ENCODE assay signal across 10 cellular contexts in the genomic region with DNA sequence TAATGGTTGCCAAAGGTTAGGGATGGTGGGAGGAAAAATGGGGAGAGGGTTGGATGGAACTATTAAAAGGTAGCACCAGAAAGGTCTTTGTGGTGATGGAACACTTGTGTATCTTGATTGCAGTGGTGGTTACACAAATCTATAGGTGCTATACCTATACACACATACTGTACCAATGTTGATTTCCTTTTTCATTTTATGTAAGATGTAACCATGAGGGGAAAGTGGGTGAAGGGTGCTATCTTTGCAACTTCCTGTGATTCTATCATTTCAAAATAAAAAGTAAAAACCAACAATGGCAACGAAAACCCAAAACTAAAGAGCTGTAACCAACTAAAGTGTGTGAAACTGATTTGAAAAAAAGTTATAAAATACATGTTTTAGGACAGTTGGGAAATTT. TPM values are rescaled to one million over a fixed set of nuclear protein-coding genes. Genes with fewer than 3 reads are reported as not detected.
DNase-seq lines count a peak whose midpoint lies in the region; ATAC-seq lines count a peak whose summit lies in the region.
"Had no signal": no experiment of that assay in that cellular context is flagged by ENCODE, and none has a peak within 500 bp of the region (broad histone marks: within the 10 kb centered on the region; RNA-seq: fewer than 3 reads in every experiment).

No MANE protein-coding gene starts in this region.

- peaks cover 27 to 56% (median 37%) of the 10 kb centered on the region in 5 donors for H3K9me3 Mint-ChIP-seq in CD8-positive, alpha-beta memory T cell
- peaks cover 5 to 24% (median 5%) of the 10 kb centered on the region in 3 donors for H3K9me3 Mint-ChIP-seq in IgD-negative memory B cell
- H3K9me3 Mint-ChIP-seq in activated naive CD8-positive, alpha-beta T cell treated with anti-CD3 and anti-CD28 coated beads for 36 hours = peaks cover 44% of the 10 kb centered on the region
- H3K9me3 Mint-ChIP-seq in naive thymus-derived CD4-positive, alpha-beta T cell = peaks cover 5 to 86% (median 49%) of the 10 kb centered on the region in 11 donors

- peaks cover 8 to 48% (median 36%) of the 10 kb centered on the region in 3 donors for H3K36me3 Mint-ChIP-seq in CD8-positive, alpha-beta memory T cell
- H3K36me3 Mint-ChIP-seq in IgD-negative memory B cell = peaks cover 15% of the 10 kb centered on the region
- peaks cover 70% of the 10 kb centered on the region for H3K36me3 Mint-ChIP-seq in activated naive CD8-positive, alpha-beta T cell treated with anti-CD3 and anti-CD28 coated beads for 36 hours
- peaks cover 22 to 61% (median 41%) of the 10 kb centered on the region in 5 donors for H3K36me3 Mint-ChIP-seq in naive thymus-derived CD4-positive, alpha-beta T cell

- H3K9me3 ChIP-seq in CD8-positive, alpha-beta memory T cell (ENCODE audit: low read length) = peaks cover 23% of the 10 kb centered on the region
- H3K9me3 ChIP-seq in naive thymus-derived CD4-positive, alpha-beta T cell (ENCODE audit: control insufficient read depth in 2 of 3, low read length in 3 of 3) = peaks cover 8 to 31% (median 10%) of the 10 kb centered on the region in 3 experiments

- CTCF ChIA-PET in CD8-positive, alpha-beta memory T cell (lab: Charles Lee) = no interaction called here
- CTCF ChIA-PET in naive thymus-derived CD4-positive, alpha-beta T cell (lab: Charles Lee) = no interaction called here

- no peaks in the 10 kb centered on the region for H3K27me3 Mint-ChIP-seq in CD8-positive, alpha-beta memory T cell
- no peaks in the 10 kb centered on the region for H3K27me3 Mint-ChIP-seq in IgD-negative memory B cell
- H3K27me3 Mint-ChIP-seq in activated naive CD8-positive, alpha-beta T cell treated with anti-CD3 and anti-CD28 coated beads for 36 hours = no peaks in the 10 kb centered on the region
- peaks cover 0 to 19% (median 0%) of the 10 kb centered on the region in 5 donors for H3K27me3 Mint-ChIP-seq in naive thymus-derived CD4-positive, alpha-beta T cell

- H3K4me1 Mint-ChIP-seq in CD8-positive, alpha-beta memory T cell = peaks cover 22 to 30% (median 27%) of the 10 kb centered on the region in 3 donors
- peaks cover 16% of the 10 kb centered on the region in 3 donors for H3K4me1 Mint-ChIP-seq in IgD-negative memory B cell
- H3K4me1 Mint-ChIP-seq in activated naive CD8-positive, alpha-beta T cell treated with anti-CD3 and anti-CD28 coated beads for 36 hours = peaks cover 8% of the 10 kb centered on the region
- peaks cover 9 to 27% (median 19%) of the 10 kb centered on the region in 7 donors for H3K4me1 Mint-ChIP-seq in naive thymus-derived CD4-positive, alpha-beta T cell

- POLR2A ChIA-PET in CD8-positive, alpha-beta memory T cell (lab: Charles Lee) = interaction anchor here (0.5 kb wide), 1 partner anchor 294 kb away, joined by 5 read pairs; no protein-coding TSS in a partner anchor
- POLR2A ChIA-PET in naive thymus-derived CD4-positive, alpha-beta T cell (lab: Charles Lee) = interaction anchor here (0.8 kb wide), 1 partner anchor 226 kb away, joined by 4 read pairs; no protein-coding TSS in a partner anchor

- ATAC-seq in naive thymus-derived CD4-positive, alpha-beta T cell = no peak
- ATAC-seq in GM21737 (IDR thresholded peaks at IDR 0.05; ENCODE audit: unreplicated experiment) = no peak

- DNase-seq in CD8-positive, alpha-beta memory T cell = no peak
- DNase-seq in activated naive CD8-positive, alpha-beta T cell treated with anti-CD3 and anti-CD28 coated beads for 36 hours = no peak
- no peak for DNase-seq in naive thymus-derived CD4-positive, alpha-beta T cell
- no peak for DNase-seq in germinal center (ENCODE audit: low spot score)
- DNase-seq in NCI-H748 treated with DMSO at 0.1 percent for 48 hours (lab: John Stamatoyannopoulos, UW) = no peak
- DNase-seq in epidermal melanocyte (ENCODE audit: insufficient read length, low spot score) = no peak
- DNase-seq: effector CD4-positive, alpha-beta T cell had no signal

- intact Hi-C loops in naive thymus-derived CD4-positive, alpha-beta T cell (cut with micrococcal nuclease) = no loop called here

- no peak overlapping the region for H3K4me3 ChIP-seq in CD8-positive, alpha-beta memory T cell (ENCODE audit: low read length)
- H3K4me3 ChIP-seq in naive thymus-derived CD4-positive, alpha-beta T cell (ENCODE audit: low read length) = no peak overlapping the region

- H3K27ac Mint-ChIP-seq in CD8-positive, alpha-beta memory T cell = peak overlapping the region in 5 of 8 donors; percentile 2 to 85 (median 82)
- peak overlapping the region in 2 of 3 donors; percentile 83 to 90 for H3K27ac Mint-ChIP-seq in IgD-negative memory B cell
- no peak overlapping the region for H3K27ac Mint-ChIP-seq in activated naive CD8-positive, alpha-beta T cell treated with anti-CD3 and anti-CD28 coated beads for 36 hours
- peak overlapping the region in 3 of 9 donors; percentile 28 to 49 (median 45) for H3K27ac Mint-ChIP-seq in naive thymus-derived CD4-positive, alpha-beta T cell

- H3K27me3 ChIP-seq in CD8-positive, alpha-beta memory T cell (ENCODE audit: insufficient read depth, low read length, poor library complexity, severe bottlenecking) = no peaks in the 10 kb centered on the region
- H3K27me3 ChIP-seq in naive thymus-derived CD4-positive, alpha-beta T cell (ENCODE audit: control insufficient read depth in 2 of 2, insufficient read depth in 2 of 2, low read length in 2 of 2) = no peaks in the 10 kb centered on the region
- H3K27me3 ChIP-seq: sigmoid colon had no signal

- H3K36me3 ChIP-seq in CD8-positive, alpha-beta memory T cell (ENCODE audit: insufficient read depth, low read length) = peaks cover 8% of the 10 kb centered on the region
- peaks cover 0 to 8% (median under 1%) of the 10 kb centered on the region in 3 experiments for H3K36me3 ChIP-seq in naive thymus-derived CD4-positive, alpha-beta T cell (ENCODE audit: control insufficient read depth in 2 of 3, insufficient read depth in 3 of 3, low read length in 3 of 3)

- H3K4me1 ChIP-seq in CD8-positive, alpha-beta memory T cell (ENCODE audit: insufficient read depth, low read length) = peaks cover 7% of the 10 kb centered on the region
- no peaks in the 10 kb centered on the region for H3K4me1 ChIP-seq in naive thymus-derived CD4-positive, alpha-beta T cell (ENCODE audit: control insufficient read depth in 2 of 2, insufficient read depth in 2 of 2, low read length in 2 of 2)

- peak overlapping the region; percentile 80 to 94 (median 85) for H3K4me3 Mint-ChIP-seq in CD8-positive, alpha-beta memory T cell
- peak overlapping the region; percentile 92 to 97 (median 96) for H3K4me3 Mint-ChIP-seq in IgD-negative memory B cell
- H3K4me3 Mint-ChIP-seq in activated naive CD8-positive, alpha-beta T cell treated with anti-CD3 and anti-CD28 coated beads for 36 hours = peak overlapping the region; percentile 88
- H3K4me3 Mint-ChIP-seq in naive thymus-derived CD4-positive, alpha-beta T cell = peak overlapping the region; percentile 68 to 84 (median 80)

- no peak overlapping the region for H3K27ac ChIP-seq in CD8-positive, alpha-beta memory T cell (ENCODE audit: low read depth, low read length)
- H3K27ac ChIP-seq in naive thymus-derived CD4-positive, alpha-beta T cell (ENCODE audit: low read depth, low read length) = no peak overlapping the region

RNA-seq across cellular contexts. Expression of a gene that starts 0.8 kb away (rescaled TPM):
- 1 to 10 TPM; 8.2 to 9.0 TPM for total RNA-seq in CD8-positive, alpha-beta memory T cell
- 2.4 TPM for polyA plus RNA-seq in CD8-positive, alpha-beta memory T cell
- polyA plus RNA-seq in IgD-negative memory B cell = 6.9 TPM
- total RNA-seq in activated naive CD8-positive, alpha-beta T cell treated with anti-CD3 and anti-CD28 coated beads for 36 hours = 1 to 10 TPM; 5.8 to 6.9 TPM
- total RNA-seq in naive thymus-derived CD4-positive, alpha-beta T cell = 1 to 10 TPM; 1.3 to 3.2 (median 2.0) TPM
- polyA plus RNA-seq in naive thymus-derived CD4-positive, alpha-beta T cell = 1 to 10 TPM in 1 of 2 donors, under 1 TPM in 1; 0.14 to 1.1 TPM

RNA-seq across cellular contexts. Expression of a gene that starts 22.9 kb away (rescaled TPM):
- total RNA-seq in CD8-positive, alpha-beta memory T cell = 10 to 100 TPM; 13.8 to 14.2 TPM
- 5.7 TPM for polyA plus RNA-seq in CD8-positive, alpha-beta memory T cell
- polyA plus RNA-seq in IgD-negative memory B cell = 5.9 TPM
- total RNA-seq in activated naive CD8-positive, alpha-beta T cell treated with anti-CD3 and anti-CD28 coated beads for 36 hours = 10 to 100 TPM; 10.6 to 11.4 TPM
- 10 to 100 TPM in 3 of 5 experiments, 1 to 10 TPM in 2; 5.5 to 15.6 (median 15.0) TPM for total RNA-seq in naive thymus-derived CD4-positive, alpha-beta T cell
- polyA plus RNA-seq in naive thymus-derived CD4-positive, alpha-beta T cell = 1 to 10 TPM; 5.2 to 5.8 TPM
